19 cellular contexts compared by ENCODE assay signal in genomic region chr15:65620833-65621232, GRCh38. TPM values are rescaled to one million over a fixed set of nuclear protein-coding genes. Genes with fewer than 3 reads are reported as not detected.
DNase-seq lines count a peak whose midpoint lies in the region; ATAC-seq, FAIRE-seq and TF ChIP-seq lines count a peak whose summit lies in the region.
"Had no signal": no experiment of that assay in that cellular context is flagged by ENCODE, and none has a peak within 500 bp of the region (broad histone marks: within the 10 kb centered on the region; RNA-seq: fewer than 3 reads in every experiment).

No MANE protein-coding gene starts in this region.

- no peak for FAIRE-seq in K562 (lab: Jason Lieb, UNC)
- FAIRE-seq: H1 had no signal

- TF ChIP-seq EP300 in K562 (IDR thresholded peaks at IDR 0.05; ENCODE audit: low read length): no peak

- H3K9me1 ChIP-seq in K562 (ENCODE audit: control insufficient read depth, insufficient read depth, low read length): no peaks in the 10 kb centered on the region

- intact Hi-C loops in OCI-LY7 (cut with micrococcal nuclease; ENCODE audit: unreplicated experiment): no loop called here
- intact Hi-C loops in K562 (cut with micrococcal nuclease): no loop called here
- intact Hi-C loops in right lobe of liver (cut with DNase I): no loop called here

- POLR2A ChIA-PET in OCI-LY7 (lab: Charles Lee) (interaction anchor here (0.7 to 0.9 kb wide), 2 partner anchors 10 kb away, joined by 3 read pairs; partner anchors contain the start of gene INTS14), K562 (lab: Yijun Ruan, JAX) (interaction anchor here (0.6 to 1.6 kb wide), 4 partner anchors 10 to 295 kb away, joined by 3 to 10 read pairs (median 4); partner anchors contain the start of gene INTS14), RWPE1 (lab: Yijun Ruan, JAX; ENCODE audit: low non-redundant PET) (no interaction called here)

- H3K4me1 ChIP-seq in DOHH2 (ENCODE audit: control insufficient read depth, low read length) (no peaks in the 10 kb centered on the region), Karpas-422 (ENCODE audit: low read length) (no peaks in the 10 kb centered on the region), OCI-LY7 (ENCODE audit: insufficient read depth, low read length, poor library complexity, severe bottlenecking) (no peaks in the 10 kb centered on the region), K562 (replicated peaks in 1 of 2; ENCODE audit: control insufficient read depth in 2 of 2, insufficient read depth in 2 of 2, low read length in 2 of 2) (peaks cover 3 to 7% of the 10 kb centered on the region in 2 experiments; a peak in 3 of 5 replicates), right lobe of liver (peaks cover 0 to 3% (median 0%) of the 10 kb centered on the region in 4 donors)
- H3K4me1 ChIP-seq: BE2C had no signal

- H3K9me2 ChIP-seq in DOHH2 (replicated peaks; ENCODE audit: control insufficient read depth, low read length) (no peaks in the 10 kb centered on the region), Karpas-422 (replicated peaks; ENCODE audit: insufficient read depth, low read length) (no peaks in the 10 kb centered on the region), OCI-LY7 (ENCODE audit: insufficient read depth, low read length) (no peaks in the 10 kb centered on the region)

- H3K27me3 ChIP-seq in DOHH2 (ENCODE audit: control insufficient read depth, low read length) (no peaks in the 10 kb centered on the region), Karpas-422 (ENCODE audit: low read length) (no peaks in the 10 kb centered on the region), K562 (ENCODE audit: control insufficient read depth in 2 of 2, insufficient read depth in 2 of 2, low read length in 2 of 2) (no peaks in the 10 kb centered on the region), right lobe of liver (no peaks in the 10 kb centered on the region)
- H3K27me3 ChIP-seq: BE2C had no signal

- H3F3A ChIP-seq in DOHH2 (ENCODE audit: control insufficient read depth, insufficient read depth): no peaks in the 10 kb centered on the region

- TF ChIP-seq RAD21 in K562 (CRISPR knock-in tag; conservative IDR thresholded peaks at IDR 0.05 in 1 of 2, IDR thresholded peaks at IDR 0.05 in 1 of 2): peak in 1 of 2 experiments; percentile 29; a peak in 1 of 4 replicates

- H4K20me1 ChIP-seq in DOHH2 (ENCODE audit: control insufficient read depth, insufficient read depth, low read depth, low read length): no peaks in the 10 kb centered on the region
- no peaks in the 10 kb centered on the region for H4K20me1 ChIP-seq in Karpas-422 (ENCODE audit: insufficient read depth, low read depth, low read length)
- no peaks in the 10 kb centered on the region for H4K20me1 ChIP-seq in OCI-LY7 (ENCODE audit: insufficient read depth, low read length)
- H4K20me1 ChIP-seq in K562 (replicated peaks; ENCODE audit: control insufficient read depth, insufficient read depth, low read length): no peaks in the 10 kb centered on the region; the same call in 1 of the 2 replicates

- no peaks in the 10 kb centered on the region for H3K36me3 ChIP-seq in DOHH2 (ENCODE audit: control insufficient read depth, low read length)
- H3K36me3 ChIP-seq in Karpas-422 (ENCODE audit: insufficient read depth, low read length): no peaks in the 10 kb centered on the region
- no peaks in the 10 kb centered on the region for H3K36me3 ChIP-seq in OCI-LY7 (ENCODE audit: insufficient read depth, low read length)
- no peaks in the 10 kb centered on the region for H3K36me3 ChIP-seq in K562 (ENCODE audit: control insufficient read depth, insufficient read depth, low read length)
- no peaks in the 10 kb centered on the region for H3K36me3 ChIP-seq in right lobe of liver
- H3K36me3 ChIP-seq: BE2C had no signal

- ATAC-seq in K562 (peak; percentile 77), right lobe of liver (no peak)

- TF ChIP-seq CTCF in DOHH2 (IDR thresholded peaks at IDR 0.05; ENCODE audit: low read depth, low read length, poor library complexity, severe bottlenecking): peak; percentile 13
- peak; percentile 66 for TF ChIP-seq CTCF in OCI-LY7 (conservative IDR thresholded peaks at IDR 0.05; ENCODE audit: low read length)
- peak in 2 of 3 experiments; percentile 21 to 25; a peak in 2 of 6 replicates for TF ChIP-seq CTCF in K562 (IDR thresholded peaks at IDR 0.05 in 2 of 3, conservative IDR thresholded peaks at IDR 0.05 in 1 of 3; ENCODE audit: insufficient read depth in 2 of 3, low read depth in 1 of 3, low read length in 3 of 3)
- TF ChIP-seq CTCF in RWPE1 (conservative IDR thresholded peaks at IDR 0.05; ENCODE audit: low read depth): no peak
- TF ChIP-seq CTCF in right lobe of liver (IDR thresholded peaks at IDR 0.05): no peak

- DNase-seq in Karpas-422 (peak; percentile 50), OCI-LY7 (ENCODE audit: low spot score) (peak; percentile 30), K562 (ENCODE audit: extremely low read depth in 1 of 4, low spot score in 3 of 4) (no peak), RKO (ENCODE audit: low spot score) (no peak), RWPE1 (ENCODE audit: low spot score) (no peak), right lobe of liver (no peak)
- no peak for DNase-seq in activated CD4-positive, CD25-positive, alpha-beta regulatory T cell (lab: John Stamatoyannopoulos, UW)
- DNase-seq: ACHN; BE2C; C1 segment of cervical spinal cord; CD4-positive, CD25-positive, alpha-beta regulatory T cell; CD8-positive, alpha-beta memory T cell; COR-L47; DMS79 treated with DMSO at 0.1 percent for 48 hours; EL; H9 had no signal

- CTCF ChIA-PET in OCI-LY7 (lab: Charles Lee; ENCODE audit: unreplicated experiment): interaction anchor here (0.5 kb wide), 1 partner anchor 727 kb away, joined by 3 read pairs; no protein-coding TSS in a partner anchor
- CTCF ChIA-PET in K562 (lab: Yijun Ruan, JAX; ENCODE audit: low intra/inter-chr PET ratio): interaction anchor here (0.6 kb wide), 1 partner anchor 174 kb away, joined by 3 read pairs; no protein-coding TSS in a partner anchor
- CTCF ChIA-PET in RWPE1 (lab: Yijun Ruan, JAX): interaction anchor here (0.5 to 1.0 kb wide), 2 partner anchors 17 to 244 kb away, joined by 3 read pairs; no protein-coding TSS in a partner anchor

- H3K27ac ChIP-seq in DOHH2 (ENCODE audit: low read depth, low read length) (no peak overlapping the region), Karpas-422 (ENCODE audit: low read length) (no peak overlapping the region), OCI-LY7 (ENCODE audit: low read depth, low read length, poor library complexity, severe bottlenecking) (no peak overlapping the region), K562 (ENCODE audit: extremely low read depth, low read depth, low read length) (no peak overlapping the region), RWPE1 (no peak overlapping the region), right lobe of liver (no peak overlapping the region)
- H3K27ac ChIP-seq: KMS-11 had no signal

- H2AFZ ChIP-seq in Karpas-422 (ENCODE audit: low read length): no peak overlapping the region
- no peak overlapping the region for H2AFZ ChIP-seq in OCI-LY7 (ENCODE audit: low read length)
- H2AFZ ChIP-seq in K562 (ENCODE audit: low read depth, low read length): no peak overlapping the region

- H3K9ac ChIP-seq in Karpas-422 (ENCODE audit: low read length) (no peak overlapping the region), K562 (ENCODE audit: insufficient read depth in 1 of 2, low read depth in 2 of 2, low read length in 2 of 2) (peak overlapping the region in 1 of 2 experiments; percentile 13; a peak in 1 of 4 replicates)
- H3K9ac ChIP-seq: KMS-11 had no signal

- WGBS in K562 (ENCODE audit: insufficient coverage, low coverage, missing lambda C conversion rate): 67% methylated on average over 2 of the region's 2 CpGs
- WGBS in right lobe of liver (ENCODE audit: insufficient coverage, low coverage, low lambda C conversion rate, missing lambda C conversion rate): 94% methylated on average over 2 of the region's 2 CpGs

- H3K9me3 ChIP-seq in DOHH2 (ENCODE audit: control insufficient read depth, insufficient read depth, low read length) (no peaks in the 10 kb centered on the region), Karpas-422 (ENCODE audit: low read length) (no peaks in the 10 kb centered on the region), OCI-LY7 (ENCODE audit: low read length) (no peaks in the 10 kb centered on the region), K562 (replicated peaks; ENCODE audit: control insufficient read depth, insufficient read depth, low read depth, low read length) (no peaks in the 10 kb centered on the region), right lobe of liver (no peaks in the 10 kb centered on the region)
- H3K9me3 ChIP-seq: BE2C had no signal

- H3K4me2 ChIP-seq in DOHH2 (ENCODE audit: low read length) (no peak overlapping the region), Karpas-422 (ENCODE audit: low read depth, low read length, poor library complexity, severe bottlenecking) (no peak overlapping the region), OCI-LY7 (ENCODE audit: low read length) (no peak overlapping the region), K562 (ENCODE audit: insufficient read depth, low read length) (no peak overlapping the region)
- H3K4me2 ChIP-seq: KMS-11 had no signal

- H3K79me2 ChIP-seq in DOHH2 (ENCODE audit: control insufficient read depth, low read length) (no peaks in the 10 kb centered on the region), Karpas-422 (ENCODE audit: low read length) (peaks cover 4% of the 10 kb centered on the region; the same call in 1 of the 2 replicates), OCI-LY7 (ENCODE audit: insufficient read depth, low read depth, low read length) (no peaks in the 10 kb centered on the region), K562 (ENCODE audit: control insufficient read depth, insufficient read depth, low read length) (no peaks in the 10 kb centered on the region)

- in situ Hi-C loops in K562 (cut with MboI): no loop called here

- TF ChIP-seq POLR2A in K562 (conservative IDR thresholded peaks at IDR 0.05) (no peak), right lobe of liver (IDR thresholded peaks at IDR 0.05) (no peak)

- H3K4me3 ChIP-seq in DOHH2 (ENCODE audit: low read length) (no peak overlapping the region), Karpas-422 (ENCODE audit: low read length) (no peak overlapping the region), OCI-LY7 (ENCODE audit: low read depth, low read length, poor library complexity, severe bottlenecking) (no peak overlapping the region), K562 (no peak overlapping the region), right lobe of liver (no peak overlapping the region)

- no TSS peak for BruUV-seq in OCI-LY7 (replicated peaks; lab: Mats Ljungman, UMichigan)
- no TSS peak for BruUV-seq in K562 (replicated peaks; lab: Mats Ljungman, UMichigan)

RNA-seq across cellular contexts. Expression of gene SLC24A1, which starts 0.9 kb away (rescaled TPM):
- 7.9 and 10.9 TPM in 2 replicates for total RNA-seq in Karpas-422 (2014; rRNA removed; shearing (Covaris generic); ENCODE audit: low replicate concordance)
- total RNA-seq in OCI-LY7 (2014; rRNA removed; shearing (Covaris generic)): 4.1 and 4.8 TPM in 2 replicates
- total RNA-seq in OCI-LY7 (2022) (21.0 and 21.6 TPM in 2 replicates), K562 (2014; rRNA removed) (4.9 and 5.5 TPM in 2 replicates), K562 (2014; rRNA removed; fragmentation: Illumina TruSeq; extraction: Trizol) (6.5 and 7.1 TPM in 2 replicates), K562 (2015; rRNA removed; fragmentation: Illumina TruSeq; extraction: Trizol) (4.9 and 5.5 TPM in 2 replicates), K562 (2021) (6.7 and 8.2 TPM in 2 replicates), right lobe of liver (1 to 10 TPM; 1.7 to 5.0 (median 4.8) TPM)
- 13.1 and 19.5 TPM in 2 replicates for total RNA-seq in K562 (2011; cell fraction: chromatin; rRNA removed; ENCODE audit: low replicate concordance)
- total RNA-seq in K562 (2011; cell fraction: nucleolus; rRNA removed): 7.8 and 8.6 TPM in 2 replicates
- 13.6 and 24.7 TPM in 2 replicates for total RNA-seq in K562 (2011; cell fraction: nucleoplasm; rRNA removed)
- polyA plus RNA-seq in K562 (2011; rRNA removed) (4.4 and 8.2 TPM in 2 replicates), K562 (2014; fragmentation: Illumina TruSeq; extraction: Trizol) (6.8 and 7.1 TPM in 2 replicates), K562 (2014; fragmentation: Nextera tagmentation; extraction: Ambion mirVana) (1 to 10 TPM; 3.1 to 3.2 TPM), K562 (2014; rRNA removed) (3.1 and 5.9 TPM in 2 replicates)
- polyA plus RNA-seq in K562 (2011; cell fraction: cytosol; rRNA removed): 3.6 and 8.5 TPM in 2 replicates
- polyA plus RNA-seq in K562 (2011; cell fraction: nucleus; rRNA removed): 5.7 and 6.4 TPM in 2 replicates
- polyA plus RNA-seq in K562 (2012): 5.6 and 11.8 TPM in 2 replicates
- polyA minus RNA-seq in K562 (2011; rRNA and poly(A)+ RNA removed): 6.9 and 10.9 TPM in 2 replicates
- 5.2 and 9.8 TPM in 2 replicates for polyA minus RNA-seq in K562 (2011; cell fraction: cytosol; rRNA and poly(A)+ RNA removed)
- 3.2 and 8.0 TPM in 2 replicates for polyA minus RNA-seq in K562 (2011; cell fraction: nucleus; rRNA and poly(A)+ RNA removed)

RNA-seq across cellular contexts. Expression of gene INTS14, which starts 9.9 kb away (rescaled TPM):
- 40.1 and 62.9 TPM in 2 replicates for total RNA-seq in Karpas-422 (2014; rRNA removed; shearing (Covaris generic); ENCODE audit: low replicate concordance)
- 28.1 and 46.7 TPM in 2 replicates for total RNA-seq in OCI-LY7 (2014; rRNA removed; shearing (Covaris generic))
- total RNA-seq in OCI-LY7 (2022) (45.8 and 46.0 TPM in 2 replicates), K562 (2014; rRNA removed) (30.5 and 33.7 TPM in 2 replicates), K562 (2014; rRNA removed; fragmentation: Illumina TruSeq; extraction: Trizol) (45.9 and 52.1 TPM in 2 replicates), K562 (2015; rRNA removed; fragmentation: Illumina TruSeq; extraction: Trizol) (42.8 and 43.6 TPM in 2 replicates), K562 (2021) (46.5 and 47.7 TPM in 2 replicates), right lobe of liver (10 to 100 TPM; 15.3 to 19.8 (median 17.4) TPM)
- 68.9 and 128 TPM in 2 replicates for total RNA-seq in K562 (2011; cell fraction: chromatin; rRNA removed; ENCODE audit: low replicate concordance)
- total RNA-seq in K562 (2011; cell fraction: nucleolus; rRNA removed): 62.8 and 67.5 TPM in 2 replicates
- 85.6 and 98.8 TPM in 2 replicates for total RNA-seq in K562 (2011; cell fraction: nucleoplasm; rRNA removed)
- polyA plus RNA-seq in K562 (2011; rRNA removed) (66.3 and 92.4 TPM in 2 replicates), K562 (2014; fragmentation: Illumina TruSeq; extraction: Trizol) (52.6 and 58.1 TPM in 2 replicates), K562 (2014; fragmentation: Nextera tagmentation; extraction: Ambion mirVana) (10 to 100 TPM; 40.6 to 64.0 TPM), K562 (2014; rRNA removed) (48.8 and 54.0 TPM in 2 replicates)
- polyA plus RNA-seq in K562 (2011; cell fraction: cytosol; rRNA removed): 72.2 and 79.6 TPM in 2 replicates
- polyA plus RNA-seq in K562 (2011; cell fraction: nucleus; rRNA removed): 40.5 and 51.5 TPM in 2 replicates
- 33.6 and 40.2 TPM in 2 replicates for polyA plus RNA-seq in K562 (2012)
- polyA minus RNA-seq in K562 (2011; rRNA and poly(A)+ RNA removed): 86.8 and 106 TPM in 2 replicates
- polyA minus RNA-seq in K562 (2011; cell fraction: cytosol; rRNA and poly(A)+ RNA removed): 34.7 and 41.7 TPM in 2 replicates
- 47.1 and 62.5 TPM in 2 replicates for polyA minus RNA-seq in K562 (2011; cell fraction: nucleus; rRNA and poly(A)+ RNA removed)

Comparison
In these comparisons a context has a peak if more than half of its experiments do, and no peak if none do; other contexts are left out.
1. CTCF ChIP-seq: peak in DOHH2 (single experiment), OCI-LY7 (single experiment) and K562 (2 of 3); none in RWPE1 (single experiment) and right lobe of liver (0 of 4).
2. DNase-seq: peak in Karpas-422 (single experiment) and OCI-LY7 (single experiment); none in K562 (0 of 4), RKO (single experiment), RWPE1 (single experiment), activated CD4-positive, CD25-positive, alpha-beta regulatory T cell (0 of 4) and right lobe of liver (0 of 3).